Comparison of ENCODE assay signal across 27 cellular contexts in the genomic region with DNA sequence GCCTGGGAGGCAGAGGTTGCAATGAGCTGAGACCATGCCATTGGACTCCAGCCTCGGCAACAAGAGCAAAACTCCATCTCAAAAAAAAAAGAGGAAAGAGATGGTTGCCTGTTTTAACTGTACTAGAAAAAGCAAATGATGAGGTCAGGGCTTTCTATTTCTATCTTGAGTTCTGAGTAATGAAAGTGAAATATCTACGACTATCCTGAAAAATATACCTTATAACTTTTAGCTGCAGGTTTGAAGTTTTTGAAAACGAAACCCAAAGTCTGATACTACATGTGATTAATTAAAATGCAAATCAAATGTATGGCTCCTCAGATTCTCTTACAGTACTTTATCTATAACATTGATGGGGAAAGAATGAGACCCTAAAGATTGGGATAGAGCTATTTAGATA.
DNase-seq lines count a peak whose midpoint lies in the region; ATAC-seq and TF ChIP-seq lines count a peak whose summit lies in the region.
"Had no signal": no experiment of that assay in that cellular context is flagged by ENCODE, and none has a peak within 500 bp of the region (broad histone marks: within the 10 kb centered on the region; RNA-seq: fewer than 3 reads in every experiment).

No MANE protein-coding gene starts in this region.

- no peak overlapping the region for H3K4me2 ChIP-seq in smooth muscle cell
- H3K4me2 ChIP-seq: SK-N-SH had no signal

- no peaks in the 10 kb centered on the region for H3K9me3 ChIP-seq in smooth muscle cell (replicated peaks; ENCODE audit: low read depth)
- H3K9me3 ChIP-seq: left lung, SK-N-SH, transverse colon had no signal

- H3K4me3 ChIP-seq in smooth muscle cell, result no peak overlapping the region
- H3K4me3 ChIP-seq: left lung, transverse colon had no signal

- H2AFZ ChIP-seq in smooth muscle cell (ENCODE audit: low read depth), result no peak overlapping the region

- no peaks in the 10 kb centered on the region for H3K79me2 ChIP-seq in smooth muscle cell (ENCODE audit: low read depth)

- 92% methylated on average over 3 of the region's 3 CpGs for WGBS in smooth muscle cell (ENCODE audit: low lambda C conversion rate)

- no peak overlapping the region for H3K9ac ChIP-seq in smooth muscle cell (ENCODE audit: low read depth)
- H3K9ac ChIP-seq: SK-N-SH had no signal

- no peak for TF ChIP-seq CTCF in GM10266 (IDR thresholded peaks at IDR 0.05; ENCODE audit: control insufficient read depth, insufficient read depth, low read depth, missing control alignments)
- no peak for TF ChIP-seq CTCF in smooth muscle cell (IDR thresholded peaks at IDR 0.05; ENCODE audit: borderline replicate concordance, insufficient read depth, poor library complexity, severe bottlenecking)

- peak; percentile 10 for DNase-seq in GM10266 (ENCODE audit: extremely low spot score)
- no peak for DNase-seq in NCI-H1694 treated with DMSO at 0.1 percent for 48 hours (lab: John Stamatoyannopoulos, UW)
- DNase-seq in T-helper 1 cell, result no peak
- no peak for DNase-seq in smooth muscle cell (lab: John Stamatoyannopoulos, UW; ENCODE audit: unreplicated experiment)
- DNase-seq: activated CD4-positive, alpha-beta memory T cell treated with anti-CD3 and anti-CD28 coated beads for 36 hours; activated CD4-positive, alpha-beta T cell treated with anti-CD3 and anti-CD28 coated beads for 1 hour; activated naive CD4-positive, alpha-beta T cell treated with Interleukin-2 at 50 U/mL for 16 hours; C1 segment of cervical spinal cord; central memory CD4-positive, alpha-beta T cell; DMS153; erythroblast; GOT3; left lung; mesenchymal stem cell; NCI-H2029 treated with DMSO at 0.1 percent for 48 hours; NCI-H526; nephron progenitor cell; NK-92 treated with Interleukin-12 subunit alpha and Interleukin-12 subunit beta, amount 100 ng/mL, for 24 hours; PC-3; SK-N-SH; transverse colon had no signal

- H3K27ac ChIP-seq in smooth muscle cell (ENCODE audit: low read depth), result no peak overlapping the region
- H3K27ac ChIP-seq: 22Rv1, left lung, transverse colon had no signal

- no peaks in the 10 kb centered on the region for H3K4me1 ChIP-seq in smooth muscle cell (ENCODE audit: low read depth)
- H3K4me1 ChIP-seq: left lung, transverse colon had no signal

- no peaks in the 10 kb centered on the region for H3F3A ChIP-seq in smooth muscle cell (ENCODE audit: low read depth)

- peak; percentile 90 for ATAC-seq in GM19351 (IDR thresholded peaks at IDR 0.05; ENCODE audit: unreplicated experiment)
- peak; percentile 42 for ATAC-seq in HG02678 (IDR thresholded peaks at IDR 0.05; ENCODE audit: unreplicated experiment)
- peak; percentile 68 for ATAC-seq in HG03565 (IDR thresholded peaks at IDR 0.05; ENCODE audit: unreplicated experiment)
- no peak for ATAC-seq in GM18520 (IDR thresholded peaks at IDR 0.05; ENCODE audit: unreplicated experiment)
- ATAC-seq: left lung; PC-3; stimulated activated memory B cell treated with anti-CD40 and anti-IgM and Interleukin-4, amounts not matched to agents 10 μg/mL and 1 μg/mL and 100 μg/mL, for 72 hours had no signal

- no peaks in the 10 kb centered on the region for H4K20me1 ChIP-seq in smooth muscle cell (ENCODE audit: low read depth)

- no peaks in the 10 kb centered on the region for H3K27me3 ChIP-seq in smooth muscle cell (ENCODE audit: low read depth)
- H3K27me3 ChIP-seq: left lung, transverse colon had no signal

- no peaks in the 10 kb centered on the region for H3K36me3 ChIP-seq in smooth muscle cell (ENCODE audit: low read depth)
- H3K36me3 ChIP-seq: left lung, transverse colon had no signal
